ENCODE assay signal across 10 cellular contexts in the genomic region with DNA sequence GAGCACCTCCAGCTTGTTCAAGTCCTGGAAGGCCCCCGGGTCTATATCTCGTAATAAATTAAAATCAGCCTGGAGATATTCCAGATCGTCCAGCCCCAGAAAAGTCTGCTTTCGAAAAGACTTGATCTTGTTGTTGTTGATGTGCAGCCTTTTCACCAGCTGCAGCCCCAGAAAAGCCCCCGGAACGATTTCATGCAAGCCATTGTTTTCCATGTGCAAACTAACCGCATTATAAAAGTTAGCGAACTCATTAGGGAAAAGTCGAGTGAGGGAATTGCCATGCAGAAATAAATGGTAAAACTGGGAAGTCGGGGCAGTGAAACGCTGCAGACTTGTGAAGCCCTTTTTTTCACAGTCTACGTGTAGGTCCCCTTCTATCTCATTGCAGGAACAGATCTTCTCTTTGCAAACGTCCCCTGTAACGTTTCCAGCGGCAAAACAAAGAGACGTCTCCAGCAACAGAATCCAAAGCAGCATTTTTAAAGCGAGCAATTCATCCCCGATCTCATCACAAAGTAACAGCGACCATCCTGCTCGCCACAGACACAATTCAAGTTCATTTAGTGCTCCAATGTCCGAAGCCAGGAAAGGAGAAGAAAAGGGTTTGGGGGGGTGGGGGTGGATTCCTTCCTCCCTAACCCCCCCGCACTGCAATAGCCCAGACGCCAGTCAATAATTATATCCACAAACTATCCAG.
DNase-seq lines count a peak whose midpoint lies in the region.
"Had no signal": no experiment of that assay in that cellular context is flagged by ENCODE, and none has a peak within 500 bp of the region (broad histone marks: within the 10 kb centered on the region; RNA-seq: fewer than 3 reads in every experiment).

No MANE protein-coding gene starts in this region.

- DNase-seq in DMS 273 (lab: John Stamatoyannopoulos, UW; ENCODE audit: unreplicated experiment) (peak; percentile 13), DMS 273 treated with DMSO at 0.1 percent for 48 hours (lab: John Stamatoyannopoulos, UW) (no peak), adipocyte (ENCODE audit: low read depth) (peak; percentile 18), SKM-1 (lab: John Stamatoyannopoulos, UW; ENCODE audit: unreplicated experiment) (no peak), NCI-H345 treated with DMSO at 0.1 percent for 48 hours (lab: John Stamatoyannopoulos, UW; ENCODE audit: unreplicated experiment) (no peak)
- DNase-seq in activated effector memory CD4-positive, alpha-beta T cell treated with Interleukin-2 at 50 U/mL for 16 hours, result no peak
- DNase-seq: 8988T; activated CD8-positive, alpha-beta memory T cell treated with anti-CD3 and anti-CD28 coated beads, Interleukin-2, amount 50 U/mL, for 48 hours had no signal

- H3K36me3 ChIP-seq in adipocyte (ENCODE audit: control insufficient read depth, insufficient read depth, low read length, severe bottlenecking) (no peaks in the 10 kb centered on the region), iPS-15b (ENCODE audit: control insufficient read depth, insufficient read depth, low read length) (no peaks in the 10 kb centered on the region), stomach smooth muscle (ENCODE audit: control insufficient read depth in 2 of 2, insufficient read depth in 2 of 2, low read length in 2 of 2) (no peaks in the 10 kb centered on the region)

- H3K4me3 ChIP-seq in adipocyte (ENCODE audit: low read length) (peak overlapping the region; percentile 69), iPS-15b (ENCODE audit: low read depth, low read length) (peak overlapping the region; percentile 58), stomach smooth muscle (ENCODE audit: low read length in 2 of 2) (peak overlapping the region; percentile 37 to 52)

- H3K4me1 ChIP-seq in adipocyte (ENCODE audit: control insufficient read depth, insufficient read depth, low read length) (peaks cover 26% of the 10 kb centered on the region), iPS-15b (ENCODE audit: control insufficient read depth, insufficient read depth, low read length) (peaks cover 8% of the 10 kb centered on the region), stomach smooth muscle (ENCODE audit: control insufficient read depth, insufficient read depth, low read length) (peaks cover 17% of the 10 kb centered on the region)

- peaks cover 48% of the 10 kb centered on the region for H3K27me3 ChIP-seq in adipocyte (replicated peaks; ENCODE audit: control insufficient read depth, insufficient read depth, low read length)
- H3K27me3 ChIP-seq in iPS-15b (ENCODE audit: control insufficient read depth, insufficient read depth, low read length), result peaks cover 79% of the 10 kb centered on the region
- H3K27me3 ChIP-seq in stomach smooth muscle (ENCODE audit: control insufficient read depth in 1 of 2, insufficient read depth in 2 of 2, low read length in 2 of 2), result peaks cover 42 to 44% of the 10 kb centered on the region in 2 donors

- H3K9me3 ChIP-seq in adipocyte (ENCODE audit: control insufficient read depth, low read length) (no peaks in the 10 kb centered on the region), iPS-15b (ENCODE audit: control insufficient read depth, insufficient read depth, low read length) (no peaks in the 10 kb centered on the region), stomach smooth muscle (ENCODE audit: control insufficient read depth in 2 of 2, low read length in 2 of 2) (no peaks in the 10 kb centered on the region)

- H3K27ac ChIP-seq in stomach smooth muscle (ENCODE audit: low read length), result no peak overlapping the region

- no peak overlapping the region for H3K9ac ChIP-seq in adipocyte (ENCODE audit: low read length)
- H3K9ac ChIP-seq in iPS-15b (ENCODE audit: low read depth, low read length), result no peak overlapping the region
- H3K9ac ChIP-seq in stomach smooth muscle (ENCODE audit: low read length in 2 of 2), result no peak overlapping the region

Comparison
In these comparisons a context has a peak if more than half of its experiments do, and no peak if none do; other contexts are left out.
1. DNase-seq: peak in DMS 273 (single experiment) and adipocyte (single experiment); none in DMS 273 treated with DMSO at 0.1 percent for 48 hours (single experiment), activated effector memory CD4-positive, alpha-beta T cell treated with Interleukin-2 at 50 U/mL for 16 hours (single experiment), SKM-1 (single experiment) and NCI-H345 treated with DMSO at 0.1 percent for 48 hours (single experiment).
2. Peak in every context shown above with its lines, with median percentiles within 50 percentile points of each other: H3K4me3 ChIP-seq.